Comparison of ENCODE assay signal across 21 cellular contexts in the genomic region with DNA sequence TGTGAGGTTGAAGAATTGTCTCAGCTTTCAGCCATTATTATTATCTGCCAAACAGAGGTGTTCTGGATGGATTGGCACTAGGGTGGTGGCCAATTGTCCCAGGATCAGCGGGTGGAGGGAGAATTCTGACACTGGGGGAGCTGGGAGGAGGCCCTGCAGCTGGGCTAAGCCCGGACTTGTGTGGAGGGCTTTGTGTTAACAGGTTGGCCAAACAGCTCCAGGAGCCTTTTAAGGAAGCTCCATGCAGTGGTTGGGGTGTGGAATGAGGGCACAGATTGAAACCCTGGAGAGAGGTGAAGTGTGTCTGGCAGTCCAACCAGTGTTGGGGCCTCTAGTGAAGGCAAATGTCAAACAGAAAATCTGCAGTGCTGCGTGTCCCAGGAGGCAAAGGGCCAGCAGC.
"Had no signal": no experiment of that assay in that cellular context is flagged by ENCODE, and none has a peak within 500 bp of the region (broad histone marks: within the 10 kb centered on the region; RNA-seq: fewer than 3 reads in every experiment).

No MANE protein-coding gene starts in this region.

- DNase-seq: Kasumi-1, MV-4-11, NCI-H1048, NCI-H1105, NCI-H1417, NCI-H1436 treated with DMSO at 0.1 percent for 48 hours, NCI-H1930, NCI-H2081, NCI-H2107, NCI-H2227 treated with DMSO at 0.1 percent for 48 hours, NCI-H524, NCI-H526 treated with DMSO at 0.1 percent for 48 hours, NCI-H774, PC-3, SHP77 had no signal

- H3K4me3 ChIP-seq: K562 had no signal

- H3K4me2 ChIP-seq: KMS-11 had no signal

- H3K27ac ChIP-seq: HL-60, KMS-11, RWPE1 had no signal

- H3K9ac ChIP-seq: KMS-11 had no signal

- ATAC-seq: K562, Panc1, PC-3, SK-N-SH treated with all-trans-retinoic acid at 6 μM for 48 hours had no signal
